8 cellular contexts compared by ENCODE assay signal in the genomic region with DNA sequence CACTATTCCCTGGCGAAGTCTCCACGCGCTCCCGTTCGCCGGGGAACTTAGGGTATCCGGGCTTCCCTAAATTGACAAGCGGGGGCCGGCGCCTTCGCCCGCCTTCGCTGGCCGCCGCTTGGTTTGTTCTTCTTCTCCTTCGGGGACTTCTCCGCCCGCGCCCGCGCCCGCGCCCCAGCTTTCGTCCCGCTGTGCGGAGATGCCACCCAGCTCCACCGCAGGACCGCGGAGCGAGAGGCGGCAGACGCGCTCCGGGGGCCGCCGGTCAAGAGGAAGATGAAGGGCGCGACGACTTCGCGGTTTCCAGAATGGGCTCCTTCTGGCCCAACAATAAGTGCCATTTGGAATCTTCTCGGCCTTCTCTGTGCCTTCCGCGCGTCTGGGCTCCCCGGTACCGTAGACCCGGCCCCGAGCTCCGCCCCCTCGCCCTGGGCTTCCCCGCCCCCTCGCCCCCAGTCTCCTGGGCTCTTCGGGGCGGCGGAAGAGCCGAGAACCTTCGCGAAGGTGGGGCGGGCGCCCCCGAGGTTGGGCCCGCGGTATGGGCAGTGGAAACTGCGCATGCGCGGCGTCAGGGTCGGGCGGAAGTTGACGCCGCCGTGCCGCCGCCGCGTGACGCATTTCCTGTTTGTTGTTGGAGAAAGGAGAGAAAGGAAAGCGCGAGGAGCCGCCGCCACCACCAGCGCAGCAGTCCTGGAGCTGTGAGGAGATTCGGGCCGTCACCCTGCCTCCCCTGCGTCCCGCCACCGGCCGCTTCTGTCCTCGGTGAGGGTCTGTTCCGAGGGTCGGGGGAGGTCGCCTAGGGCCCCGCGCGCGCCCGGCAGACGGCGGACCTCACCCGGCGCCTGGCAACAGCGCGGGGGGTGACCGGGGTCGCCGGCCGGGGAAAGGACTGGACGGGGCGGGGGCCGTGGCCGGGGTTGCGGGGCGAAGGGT. TPM values are rescaled to one million over a fixed set of nuclear protein-coding genes. Genes with fewer than 3 reads are reported as not detected.
DNase-seq lines count a peak whose midpoint lies in the region; ATAC-seq and TF ChIP-seq lines count a peak whose summit lies in the region.

A gene (plus strand): TSS at position 622 of the 933 bp plus-strand sequence. CDS start 21,569 bp downstream, outside the sequence.

- peak within 1 kb of the TSS; percentile 83 to 99 (median 94) for H3K27ac ChIP-seq in heart right ventricle

- peaks cover 6 to 48% (median 44%) of the 10 kb centered on the region in 9 donors for H3K4me1 ChIP-seq in heart right ventricle

- H3K27ac Mint-ChIP-seq in type B pancreatic cell: peak within 1 kb of the TSS; percentile 97

- peaks cover 18% of the 10 kb centered on the region for H3K36me3 Mint-ChIP-seq in type B pancreatic cell

- H3K4me3 Mint-ChIP-seq in type B pancreatic cell: peak within 1 kb of the TSS; percentile 96

- H3K9me3 ChIP-seq in heart right ventricle: no peaks in the 10 kb centered on the region

- intact Hi-C loops in T-helper 1 cell treated with Interleukin-12 subunit alpha and Interleukin-12 subunit beta and Interleukin-4 antibody, amounts not matched to agents 30 ng/mL and 1 ng/mL, for 36 hours (cut with micrococcal nuclease): loop anchor here (1.0 to 10.0 kb wide), 10 partner anchors 18 to 1694 kb away; a partner anchor contains a TSS
- intact Hi-C loops in heart right ventricle (cut with DNase I): loop anchor here in 7 of 10 donors (5.0 to 10.0 kb wide), 6 partner anchors 51 to 389 kb away; a partner anchor contains a TSS
- intact Hi-C loops in posterior cingulate gyrus (cut with DNase I): loop anchor here (10.0 kb wide), 3 partner anchors 62 to 392 kb away; a partner anchor contains a TSS

- DNase-seq in GM13977 (ENCODE audit: low spot score) (peak; percentile 97), NCI-H146 (lab: John Stamatoyannopoulos, UW) (peak; percentile 89), amniotic epithelial cell (ENCODE audit: low read depth) (peak; percentile 81), heart right ventricle (peak; percentile 93 to 95), posterior cingulate gyrus (peak; percentile 82 to 98 (median 90)), type B pancreatic cell (ENCODE audit: extremely low spot score, unreplicated experiment) (peak; percentile 95)

- peaks cover 0 to 5% (median 0%) of the 10 kb centered on the region in 9 donors for H3K36me3 ChIP-seq in heart right ventricle

- in situ Hi-C loops in GM13977 (cut with MboI; ENCODE audit: low pct_unique_long_range_greater_than_20kb, low sequenced_read_pairs, unreplicated experiment): no loop called here

- peaks cover 20% of the 10 kb centered on the region for H3K4me1 Mint-ChIP-seq in type B pancreatic cell (ENCODE audit: unreplicated experiment)

- H3K27me3 Mint-ChIP-seq in type B pancreatic cell: peaks cover 8% of the 10 kb centered on the region

- TF ChIP-seq CTCF in GM13977 (IDR thresholded peaks at IDR 0.05; ENCODE audit: extremely low read depth, insufficient read depth, missing control alignments) (no peak), heart right ventricle (IDR thresholded peaks at IDR 0.05) (no peak), type B pancreatic cell (conservative IDR thresholded peaks at IDR 0.05) (no peak)

- H3K9me3 Mint-ChIP-seq in type B pancreatic cell: peaks cover 3% of the 10 kb centered on the region

- no peaks in the 10 kb centered on the region for H3K27me3 ChIP-seq in heart right ventricle

- peak within 1 kb of the TSS; percentile 52 to 93 (median 81) for H3K4me3 ChIP-seq in heart right ventricle

- 1% methylated on average over 95 to 114 of the region's 114 CpGs for WGBS in heart right ventricle, 2 donors

- ATAC-seq in HG02852 (IDR thresholded peaks at IDR 0.05; ENCODE audit: unreplicated experiment) (peak; percentile 73), heart right ventricle (peak; percentile 90 to 94 (median 92))

RNA-seq across cellular contexts. Expression of the gene that starts here (rescaled TPM):
- total RNA-seq in T-helper 1 cell treated with Interleukin-12 subunit alpha and Interleukin-12 subunit beta and Interleukin-4 antibody, amounts not matched to agents 30 ng/mL and 1 ng/mL, for 36 hours: 87.3 and 90.7 TPM in 2 replicates
- total RNA-seq in heart right ventricle: 100 to 1,000 TPM; 144 to 200 (median 188) TPM
- polyA plus RNA-seq in heart right ventricle: 100 to 1,000 TPM; 114 to 117 TPM
- total RNA-seq in type B pancreatic cell (ENCODE audit: low replicate concordance): 97.2 and 107 TPM in 2 replicates

Comparison
In these comparisons a context has a peak if more than half of its experiments do, and no peak if none do; other contexts are left out.
1. Peak in every context shown above with its lines: DNase-seq, ATAC-seq, H3K4me3 ChIP-seq and H3K27ac ChIP-seq.